Comparison of ENCODE assay signal across 8 cellular contexts in genomic region chr11:44936527-44936926, GRCh38. TPM values are rescaled to one million over a fixed set of nuclear protein-coding genes. Genes with fewer than 3 reads are reported as not detected.
DNase-seq lines count a peak whose midpoint lies in the region; ATAC-seq and TF ChIP-seq lines count a peak whose summit lies in the region.

No MANE protein-coding gene starts in this region.

- peak; percentile 76 for ATAC-seq in GM19351 (IDR thresholded peaks at IDR 0.05; ENCODE audit: unreplicated experiment)

- no peaks in the 10 kb centered on the region; the same call in 1 of the 2 replicates for H3K4me1 ChIP-seq in BE2C

- TF ChIP-seq CTCF in BE2C (IDR thresholded peaks at IDR 0.05; ENCODE audit: low read depth, low read length): peak; percentile 77

- no peaks in the 10 kb centered on the region for H3K9me3 ChIP-seq in BE2C

- no peaks in the 10 kb centered on the region for H3K27me3 ChIP-seq in BE2C

- H3K36me3 ChIP-seq in BE2C: no peaks in the 10 kb centered on the region

- peak overlapping the region; percentile 7; the same call in 1 of the 2 replicates for H3K4me3 ChIP-seq in BE2C (ENCODE audit: low read depth, low read length)

- peak; percentile 74 for DNase-seq in BE2C
- DNase-seq in LHCN-M2 (ENCODE audit: low read depth): peak; percentile 66
- peak; percentile 52 for DNase-seq in SHP77 treated with DMSO at 0.1 percent for 48 hours (lab: John Stamatoyannopoulos, UW)
- peak; percentile 70 for DNase-seq in activated effector memory CD4-positive, alpha-beta T cell treated with Interleukin-2 at 50 U/mL for 16 hours
- peak; percentile 77 for DNase-seq in globus pallidus (ENCODE audit: low spot score)
- DNase-seq in pons (ENCODE audit: low spot score): peak; percentile 81
- DNase-seq in ureter (ENCODE audit: low spot score): peak; percentile 89

RNA-seq across cellular contexts. Expression of gene TP53I11, which starts 14.2 kb away (rescaled TPM):
- 15.0 TPM for polyA plus RNA-seq in BE2C (2012; ENCODE audit: insufficient read depth, insufficient read length, low read depth)
- 13.3 and 21.6 TPM in 2 replicates for total RNA-seq in LHCN-M2 (2014; rRNA removed)
- 17.7 TPM for polyA plus RNA-seq in LHCN-M2 (2012)
- total RNA-seq in ureter: 67.7 TPM

Comparison
In these comparisons a context has a peak if more than half of its experiments do, and no peak if none do; other contexts are left out.
1. Peak in every context shown above with its lines: DNase-seq, ATAC-seq and H3K4me3 ChIP-seq.